In the genomic region with DNA sequence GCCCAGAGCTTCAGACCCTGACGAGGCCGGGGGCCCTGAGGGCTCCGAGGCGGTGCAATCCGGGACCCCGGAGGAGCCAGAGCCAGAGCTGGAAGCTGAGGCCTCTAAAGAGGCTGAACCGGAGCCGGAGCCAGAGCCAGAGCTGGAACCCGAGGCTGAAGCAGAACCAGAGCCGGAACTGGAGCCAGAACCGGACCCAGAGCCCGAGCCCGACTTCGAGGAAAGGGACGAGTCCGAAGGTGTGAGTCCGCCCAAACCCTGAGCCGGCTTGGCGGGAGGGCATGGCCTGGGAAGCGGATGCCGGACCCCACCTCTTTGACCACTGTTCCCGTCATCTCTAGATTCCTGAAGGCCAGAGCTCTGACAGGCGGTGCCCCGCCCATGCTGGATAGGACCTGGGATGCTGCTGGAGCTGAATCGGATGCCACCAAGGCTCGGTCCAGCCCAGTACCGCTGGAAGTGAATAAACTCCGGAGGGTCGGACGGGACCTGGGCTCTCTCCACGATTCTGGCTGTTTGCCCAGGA, we compare ENCODE assay signal across 7 cellular contexts. TPM values are rescaled to one million over a fixed set of nuclear protein-coding genes. Genes with fewer than 3 reads are reported as not detected.
DNase-seq lines count a peak whose midpoint lies in the region; TF ChIP-seq lines count a peak whose summit lies in the region.
"Had no signal": no experiment of that assay in that cellular context is flagged by ENCODE, and none has a peak within 500 bp of the region (broad histone marks: within the 10 kb centered on the region; RNA-seq: fewer than 3 reads in every experiment).

No MANE protein-coding gene starts in this region.

- no peaks in the 10 kb centered on the region for H3K9me3 Mint-ChIP-seq in CD8-positive, alpha-beta memory T cell
- H3K9me3 Mint-ChIP-seq: activated T-cell treated with anti-CD3 and anti-CD28 coated beads, Interleukin-2, amount 50 U/mL, for 4 hours had no signal

- no peaks in the 10 kb centered on the region for H3K36me3 Mint-ChIP-seq in CD8-positive, alpha-beta memory T cell

- POLR2A ChIA-PET in CD8-positive, alpha-beta memory T cell (lab: Charles Lee), result interaction anchor here (0.6 to 1.2 kb wide), 5 partner anchors 8 to 36 kb away, joined by 3 to 6 read pairs (median 5); a partner anchor contains a TSS

- in situ Hi-C loops in G401 (cut with HindIII; ENCODE audit: low sequenced_read_pairs) (no loop called here), GM13977 (cut with MboI; ENCODE audit: low pct_unique_long_range_greater_than_20kb, low sequenced_read_pairs, unreplicated experiment) (no loop called here)

- H3K36me3 ChIP-seq in CD8-positive, alpha-beta memory T cell (ENCODE audit: insufficient read depth, low read length), result no peaks in the 10 kb centered on the region
- H3K36me3 ChIP-seq in adipocyte (ENCODE audit: control insufficient read depth, insufficient read depth, low read length, severe bottlenecking), result no peaks in the 10 kb centered on the region
- H3K36me3 ChIP-seq in mucosa of rectum (ENCODE audit: control insufficient read depth in 2 of 2, insufficient read depth in 2 of 2, low read length in 2 of 2), result no peaks in the 10 kb centered on the region

- H3K4me3 ChIP-seq in CD8-positive, alpha-beta memory T cell (ENCODE audit: low read length), result peak overlapping the region; percentile 58
- H3K4me3 ChIP-seq in adipocyte (ENCODE audit: low read length) (peak overlapping the region; percentile 80), mucosa of rectum (ENCODE audit: low read length in 2 of 2) (peak overlapping the region; percentile 60 to 77)

- peaks cover 43 to 66% (median 45%) of the 10 kb centered on the region in 3 donors for H3K4me1 Mint-ChIP-seq in CD8-positive, alpha-beta memory T cell

- no peak for TF ChIP-seq CTCF in GM13977 (IDR thresholded peaks at IDR 0.05; ENCODE audit: extremely low read depth, insufficient read depth, missing control alignments)

- H3K27me3 ChIP-seq in CD8-positive, alpha-beta memory T cell (ENCODE audit: insufficient read depth, low read length, poor library complexity, severe bottlenecking), result peaks cover 17% of the 10 kb centered on the region
- H3K27me3 ChIP-seq in adipocyte (replicated peaks; ENCODE audit: control insufficient read depth, insufficient read depth, low read length), result no peaks in the 10 kb centered on the region
- no peaks in the 10 kb centered on the region for H3K27me3 ChIP-seq in mucosa of rectum (ENCODE audit: control insufficient read depth in 2 of 2, insufficient read depth in 2 of 2, low read length in 2 of 2)

- DNase-seq in CD8-positive, alpha-beta memory T cell, result no peak
- no peak for DNase-seq in adipocyte (ENCODE audit: low read depth)
- DNase-seq in HT-29 (ENCODE audit: low spot score), result no peak
- DNase-seq in G401 (ENCODE audit: low spot score), result no peak
- DNase-seq in GM13977 (ENCODE audit: low spot score), result no peak

- H3K27me3 Mint-ChIP-seq in CD8-positive, alpha-beta memory T cell, result peaks cover 12 to 15% of the 10 kb centered on the region in 2 donors

- H3K9me3 ChIP-seq in CD8-positive, alpha-beta memory T cell (ENCODE audit: low read length), result no peaks in the 10 kb centered on the region
- H3K9me3 ChIP-seq in adipocyte (ENCODE audit: control insufficient read depth, low read length) (no peaks in the 10 kb centered on the region), mucosa of rectum (ENCODE audit: control insufficient read depth in 2 of 2, low read length in 2 of 2) (no peaks in the 10 kb centered on the region)

- H3K4me3 Mint-ChIP-seq in CD8-positive, alpha-beta memory T cell, result peak overlapping the region in 3 of 7 donors; percentile 35 to 83 (median 46)

- H3K4me1 ChIP-seq in CD8-positive, alpha-beta memory T cell (ENCODE audit: insufficient read depth, low read length), result peaks cover 34% of the 10 kb centered on the region
- H3K4me1 ChIP-seq in adipocyte (ENCODE audit: control insufficient read depth, insufficient read depth, low read length), result peaks cover 27% of the 10 kb centered on the region
- H3K4me1 ChIP-seq in mucosa of rectum (ENCODE audit: control insufficient read depth in 2 of 2, insufficient read depth in 2 of 2, low read length in 2 of 2), result peaks cover 37% of the 10 kb centered on the region in 2 donors

- H3K27ac Mint-ChIP-seq in CD8-positive, alpha-beta memory T cell, result peak overlapping the region in 1 of 8 donors; percentile 38

- CTCF ChIA-PET in CD8-positive, alpha-beta memory T cell (lab: Charles Lee), result interaction anchor here (1.3 to 4.8 kb wide), 9 partner anchors 10 to 196 kb away, joined by 4 to 30 read pairs (median 10); a partner anchor contains a TSS

- H3K9ac ChIP-seq in adipocyte (ENCODE audit: low read length) (peak overlapping the region; percentile 85), mucosa of rectum (ENCODE audit: low read depth in 1 of 2, low read length in 2 of 2) (peak overlapping the region; percentile 41 to 77)

- H3K27ac ChIP-seq in CD8-positive, alpha-beta memory T cell (ENCODE audit: low read depth, low read length), result no peak overlapping the region
- H3K27ac ChIP-seq in mucosa of rectum (ENCODE audit: low read depth in 2 of 2, low read length in 2 of 2), result peak overlapping the region; percentile 95 to 96

RNA-seq across cellular contexts. Expression of a gene that starts 4.4 kb away (rescaled TPM):
- total RNA-seq in CD8-positive, alpha-beta memory T cell, result 1 to 10 TPM; 2.1 to 2.3 TPM
- 0.91 TPM for polyA plus RNA-seq in CD8-positive, alpha-beta memory T cell
- total RNA-seq in HT-29 (2014; rRNA removed; shearing (Covaris generic)), result 95.1 and 97.0 TPM in 2 replicates
- 13.4 and 17.5 TPM in 2 replicates for total RNA-seq in G401 (2014; rRNA removed; shearing (Covaris generic))

RNA-seq across cellular contexts. Expression of a gene that starts 9.0 kb away (rescaled TPM):
- total RNA-seq in CD8-positive, alpha-beta memory T cell, result 10 to 100 TPM; 15.3 to 15.6 TPM
- 0.68 TPM for polyA plus RNA-seq in CD8-positive, alpha-beta memory T cell
- 41.4 and 41.7 TPM in 2 replicates for total RNA-seq in HT-29 (2014; rRNA removed; shearing (Covaris generic))
- 19.1 and 33.4 TPM in 2 replicates for total RNA-seq in G401 (2014; rRNA removed; shearing (Covaris generic))

RNA-seq across cellular contexts. Expression of a gene that starts 10.2 kb away (rescaled TPM):
- total RNA-seq in CD8-positive, alpha-beta memory T cell, result 10 to 100 TPM; 11.6 to 13.3 TPM
- not detected for polyA plus RNA-seq in CD8-positive, alpha-beta memory T cell
- total RNA-seq in HT-29 (2014; rRNA removed; shearing (Covaris generic)), result 42.1 and 44.2 TPM in 2 replicates
- 17.8 and 17.9 TPM in 2 replicates for total RNA-seq in G401 (2014; rRNA removed; shearing (Covaris generic))

RNA-seq across cellular contexts. Expression of a gene that starts 15.0 kb away (rescaled TPM):
- 10 to 100 TPM; 10.5 to 14.3 TPM for total RNA-seq in CD8-positive, alpha-beta memory T cell
- polyA plus RNA-seq in CD8-positive, alpha-beta memory T cell, result 11.6 TPM
- total RNA-seq in HT-29 (2014; rRNA removed; shearing (Covaris generic)), result 27.7 and 34.6 TPM in 2 replicates
- total RNA-seq in G401 (2014; rRNA removed; shearing (Covaris generic)), result 8.2 and 10.4 TPM in 2 replicates

RNA-seq across cellular contexts. Expression of a gene that starts 15.1 kb away (rescaled TPM):
- 10 to 100 TPM; 23.8 to 28.7 TPM for total RNA-seq in CD8-positive, alpha-beta memory T cell
- 141 TPM for polyA plus RNA-seq in CD8-positive, alpha-beta memory T cell
- total RNA-seq in HT-29 (2014; rRNA removed; shearing (Covaris generic)), result 33.6 and 35.4 TPM in 2 replicates
- 8.8 and 15.4 TPM in 2 replicates for total RNA-seq in G401 (2014; rRNA removed; shearing (Covaris generic))
